ENCODE assay signal across 1 cellular context in genomic region chr17:79562806-79563141, GRCh38.
TF ChIP-seq lines count a peak whose summit lies in the region.

No MANE protein-coding gene starts in this region.

TF ChIP-seq in A549, 52 proteins besides CTCF, POLR2A, EP300 and RAD21 (continued from another document):
- TF ChIP-seq NFE2L2 (conservative IDR thresholded peaks at IDR 0.05; ENCODE audit: low read length) (no peak), TP53 (CRISPR knock-in tag; IDR thresholded peaks at IDR 0.05) (no peak), CHD2 (IDR thresholded peaks at IDR 0.05; ENCODE audit: low read length, partially characterized antibody) (no peak), SMC3 (IDR thresholded peaks at IDR 0.05) (no peak), CHD4 (IDR thresholded peaks at IDR 0.05; ENCODE audit: borderline replicate concordance) (no peak), RFX5 (IDR thresholded peaks at IDR 0.05) (no peak)
